Comparison of ENCODE assay signal across 9 cellular contexts in genomic region chr3:187025656-187026320, GRCh38.
A peak's percentile ranks its signal among the peaks of the same experiment; 100 is the strongest.
DNase-seq lines count a peak whose midpoint lies in the region; ATAC-seq and TF ChIP-seq lines count a peak whose summit lies in the region.
"Had no signal": no experiment of that assay in that cellular context is flagged by ENCODE, and none has a peak within 500 bp of the region (broad histone marks: within the 10 kb centered on the region; RNA-seq: fewer than 3 reads in every experiment).

No MANE protein-coding gene starts in this region.

- H3K4me3 ChIP-seq in mesodermal cell (ENCODE audit: extremely low read depth, insufficient read depth, low read length, poor library complexity, severe bottlenecking) (no peak overlapping the region), HAP-1 (no peak overlapping the region)

- peak; percentile 53 for DNase-seq in activated CD4-positive, alpha-beta T cell treated with anti-CD3 and anti-CD28 coated beads for 48 hours
- no peak for DNase-seq in H4 (ENCODE audit: low spot score)
- no peak for DNase-seq in germinal center (ENCODE audit: low spot score)
- DNase-seq in HAP-1 (ENCODE audit: low spot score in 2 of 2): no peak
- no peak for DNase-seq in ecto neural progenitor cell (ENCODE audit: low spot score)
- DNase-seq: NCI-H774 had no signal

- H3K27me3 ChIP-seq in HAP-1 (ENCODE audit: low read depth): no peaks in the 10 kb centered on the region

- 92 to 97% methylated on average over 7 of the region's 9 CpGs for WGBS in mesodermal cell (ENCODE audit: insufficient coverage in 2 of 2), 2 experiments

- H3K36me3 ChIP-seq in mesodermal cell (ENCODE audit: control insufficient read depth, insufficient read depth, low read length): peaks cover 7% of the 10 kb centered on the region
- no peaks in the 10 kb centered on the region for H3K36me3 ChIP-seq in HAP-1 (replicated peaks)

- ATAC-seq in HG02678 (IDR thresholded peaks at IDR 0.05; ENCODE audit: unreplicated experiment): peak; percentile 29

- in situ Hi-C loops in HAP-1 (cut with MboI; ENCODE audit: low sequenced_read_pairs): no loop called here

- H3K27ac ChIP-seq in mesodermal cell (ENCODE audit: low read depth, low read length, severe bottlenecking): peak overlapping the region; percentile 41

- peak; percentile 3 for TF ChIP-seq POLR2A in GM10847 (IDR thresholded peaks at IDR 0.05; ENCODE audit: extremely low read depth, insufficient read length)

- peaks cover 4% of the 10 kb centered on the region for H3K4me1 ChIP-seq in mesodermal cell (ENCODE audit: control insufficient read depth, insufficient read depth, low read length, poor library complexity, severe bottlenecking)
- no peaks in the 10 kb centered on the region for H3K4me1 ChIP-seq in HAP-1

- H3K9me3 ChIP-seq in mesodermal cell (ENCODE audit: control insufficient read depth, low read length) (no peaks in the 10 kb centered on the region), HAP-1 (no peaks in the 10 kb centered on the region)
